In the genomic region with DNA sequence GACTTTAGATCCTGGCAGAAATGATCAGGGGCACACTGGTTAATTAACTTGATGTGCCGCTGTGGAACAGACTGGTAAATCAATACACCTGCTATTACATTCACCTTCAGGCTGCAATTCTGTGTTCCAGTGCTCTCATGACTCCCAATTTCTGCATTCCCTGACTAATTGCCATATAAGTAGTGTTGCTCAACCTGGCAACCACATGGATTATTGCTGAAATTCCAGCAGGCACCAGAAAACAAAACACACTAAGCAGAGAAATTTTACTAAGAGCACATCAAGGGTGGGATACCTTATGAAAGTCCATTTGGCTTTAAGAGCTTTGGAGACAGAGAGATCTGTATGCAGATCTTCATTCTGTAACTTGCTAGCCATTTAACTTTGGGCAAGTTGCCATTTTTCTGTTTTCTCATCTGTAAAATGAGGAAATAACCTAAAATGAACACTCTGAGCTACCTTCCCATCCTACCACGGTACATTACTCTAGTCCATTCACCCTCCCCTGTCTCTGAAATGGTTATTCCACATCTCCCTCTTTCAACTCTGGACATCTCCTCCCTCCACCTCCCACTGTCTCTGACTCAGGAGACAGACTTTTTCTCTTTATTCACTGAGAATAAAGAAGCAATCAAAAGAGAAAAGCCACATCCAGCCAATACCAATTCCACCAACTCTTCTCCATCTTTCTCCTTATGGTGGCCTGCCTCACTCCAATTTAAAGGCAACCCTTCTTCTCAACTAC, we compare ENCODE assay signal across 1 cellular context.
TF ChIP-seq lines count a peak whose summit lies in the region.

No MANE protein-coding gene starts in this region.

TF ChIP-seq in SK-N-SH, 30 proteins besides CTCF, POLR2A, EP300 and RAD21 (continued from another document):
- TF ChIP-seq, protein P1, sequence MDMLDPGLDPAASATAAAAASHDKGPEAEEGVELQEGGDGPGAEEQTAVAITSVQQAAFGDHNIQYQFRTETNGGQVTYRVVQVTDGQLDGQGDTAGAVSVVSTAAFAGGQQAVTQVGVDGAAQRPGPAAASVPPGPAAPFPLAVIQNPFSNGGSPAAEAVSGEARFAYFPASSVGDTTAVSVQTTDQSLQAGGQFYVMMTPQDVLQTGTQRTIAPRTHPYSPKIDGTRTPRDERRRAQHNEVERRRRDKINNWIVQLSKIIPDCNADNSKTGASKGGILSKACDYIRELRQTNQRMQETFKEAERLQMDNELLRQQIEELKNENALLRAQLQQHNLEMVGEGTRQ (IDR thresholded peaks at IDR 0.05; ENCODE audit: borderline replicate concordance, low read depth, low read length): no peak
